8 cellular contexts compared by ENCODE assay signal in genomic region chr11:30586251-30587144, GRCh38. TPM values are rescaled to one million over a fixed set of nuclear protein-coding genes. Genes with fewer than 3 reads are reported as not detected.
DNase-seq lines count a peak whose midpoint lies in the region; ATAC-seq and TF ChIP-seq lines count a peak whose summit lies in the region.

TSS of gene MPPED2 (minus strand) at chr11:30586353. CDS start at chr11:30580373, 5,980 bp downstream.

- DNase-seq in GM06990 (ENCODE audit: extremely low read depth, insufficient read length) (peak; percentile 39), glomerular visceral epithelial cell (ENCODE audit: extremely low spot score) (peak; percentile 1), osteoblast (ENCODE audit: insufficient read length, low spot score, missing footprints) (peak; percentile 89), NK-92 (lab: John Stamatoyannopoulos, UW; ENCODE audit: unreplicated experiment) (no peak)
- peak; percentile 36 for DNase-seq in activated CD8-positive, alpha-beta T cell treated with anti-CD3 and anti-CD28 coated beads, Interleukin-2, amount 10 ng/mL, durations not matched to agents 7 days and 5 days

- ATAC-seq in GM19463 (IDR thresholded peaks at IDR 0.05; ENCODE audit: unreplicated experiment) (peak; percentile 90), HG03521 (IDR thresholded peaks at IDR 0.05; ENCODE audit: unreplicated experiment) (peak; percentile 97), HG03095 (IDR thresholded peaks at IDR 0.05; ENCODE audit: unreplicated experiment) (no peak)
- ATAC-seq in activated CD8-positive, alpha-beta T cell treated with anti-CD3 and anti-CD28 coated beads, Interleukin-2, amount 10 ng/mL, durations not matched to agents 7 days and 5 days = peak; percentile 94

- POLR2A ChIA-PET in activated CD8-positive, alpha-beta T cell treated with anti-CD3 and anti-CD28 coated beads, Interleukin-2, amount 10 ng/mL, durations not matched to agents 7 days and 5 days (lab: Charles Lee) = no interaction called here

- CTCF ChIA-PET in activated CD8-positive, alpha-beta T cell treated with anti-CD3 and anti-CD28 coated beads, Interleukin-2, amount 10 ng/mL, durations not matched to agents 7 days and 5 days (lab: Charles Lee) = interaction anchor here (0.8 kb wide), 1 partner anchor 19 kb away, joined by 3 read pairs; no protein-coding TSS in a partner anchor

- H3K4me3 Mint-ChIP-seq in activated CD8-positive, alpha-beta T cell treated with anti-CD3 and anti-CD28 coated beads, Interleukin-2, amount 10 ng/mL, durations not matched to agents 7 days and 5 days = peak within 1 kb of the TSS; percentile 61

- peaks cover 51% of the 10 kb centered on the region for H3K27me3 Mint-ChIP-seq in activated CD8-positive, alpha-beta T cell treated with anti-CD3 and anti-CD28 coated beads, Interleukin-2, amount 10 ng/mL, durations not matched to agents 7 days and 5 days (ENCODE audit: low read depth)

- no peak within 1 kb of the TSS for H2AFZ ChIP-seq in osteoblast (ENCODE audit: low read length)

- H3K27me3 ChIP-seq in GM06990 (replicated peaks; ENCODE audit: control insufficient read depth, insufficient read depth, low read length) (no peaks in the 10 kb centered on the region; the same call in 1 of the 2 replicates), osteoblast (ENCODE audit: insufficient read depth, low read length) (peaks cover 33% of the 10 kb centered on the region)

- H3K27ac Mint-ChIP-seq in activated CD8-positive, alpha-beta T cell treated with anti-CD3 and anti-CD28 coated beads, Interleukin-2, amount 10 ng/mL, durations not matched to agents 7 days and 5 days = no peak within 1 kb of the TSS

- TF ChIP-seq CTCF in GM06990 (IDR thresholded peaks at IDR 0.05; ENCODE audit: insufficient read depth, low read length, poor library complexity, severe bottlenecking) = peak; percentile 9
- no peak for TF ChIP-seq CTCF in osteoblast (IDR thresholded peaks at IDR 0.05; ENCODE audit: extremely low read depth, low read depth, low read length)

- no peaks in the 10 kb centered on the region for H4K20me1 ChIP-seq in osteoblast (ENCODE audit: insufficient read depth, low read length)

- H3K27ac ChIP-seq in osteoblast (ENCODE audit: low read depth, low read length) = no peak within 1 kb of the TSS

- H3K4me1 ChIP-seq in osteoblast (ENCODE audit: insufficient read depth, low read length) = no peaks in the 10 kb centered on the region

- no peaks in the 10 kb centered on the region for H3K36me3 ChIP-seq in GM06990 (ENCODE audit: control insufficient read depth, insufficient read depth, low read length)
- H3K36me3 ChIP-seq in osteoblast (ENCODE audit: insufficient read depth, low read length) = no peaks in the 10 kb centered on the region

- no peaks in the 10 kb centered on the region for H3K79me2 ChIP-seq in osteoblast (ENCODE audit: insufficient read depth, low read length)

- H3K4me1 Mint-ChIP-seq in activated CD8-positive, alpha-beta T cell treated with anti-CD3 and anti-CD28 coated beads, Interleukin-2, amount 10 ng/mL, durations not matched to agents 7 days and 5 days (ENCODE audit: low read depth) = peaks cover 6% of the 10 kb centered on the region

- H3K9me3 Mint-ChIP-seq in activated CD8-positive, alpha-beta T cell treated with anti-CD3 and anti-CD28 coated beads, Interleukin-2, amount 10 ng/mL, durations not matched to agents 7 days and 5 days (ENCODE audit: insufficient read depth) = no peaks in the 10 kb centered on the region

- peaks cover 2% of the 10 kb centered on the region for H3K36me3 Mint-ChIP-seq in activated CD8-positive, alpha-beta T cell treated with anti-CD3 and anti-CD28 coated beads, Interleukin-2, amount 10 ng/mL, durations not matched to agents 7 days and 5 days (ENCODE audit: low read depth)

- no peaks in the 10 kb centered on the region for H3K9me3 ChIP-seq in osteoblast (ENCODE audit: low read depth, low read length)

- H3K4me2 ChIP-seq in osteoblast (ENCODE audit: insufficient read depth, low read length) = peak within 1 kb of the TSS; percentile 36

- H3K4me3 ChIP-seq in GM06990 (replicated peaks; ENCODE audit: low read depth, low read length) = peak within 1 kb of the TSS; percentile 42
- peak within 1 kb of the TSS; percentile 25 for H3K4me3 ChIP-seq in osteoblast (ENCODE audit: insufficient read depth, low read length)

RNA-seq across cellular contexts. Expression of gene MPPED2, which starts in this region (rescaled TPM):
- total RNA-seq in activated CD8-positive, alpha-beta T cell treated with anti-CD3 and anti-CD28 coated beads, Interleukin-2, amount 10 ng/mL, durations not matched to agents 7 days and 5 days = not detected
- total RNA-seq in osteoblast = 1.2 and 2.2 TPM in 2 replicates

Comparison
In these comparisons a context has a peak if more than half of its experiments do, and no peak if none do; other contexts are left out.
1. Peak in DNase-seq and ATAC-seq in activated CD8-positive, alpha-beta T cell treated with anti-CD3 and anti-CD28 coated beads, Interleukin-2, amount 10 ng/mL, durations not matched to agents 7 days and 5 days; RNA of the gene not detected or under 1 TPM.